Comparison of ENCODE assay signal across 23 cellular contexts in the genomic region with DNA sequence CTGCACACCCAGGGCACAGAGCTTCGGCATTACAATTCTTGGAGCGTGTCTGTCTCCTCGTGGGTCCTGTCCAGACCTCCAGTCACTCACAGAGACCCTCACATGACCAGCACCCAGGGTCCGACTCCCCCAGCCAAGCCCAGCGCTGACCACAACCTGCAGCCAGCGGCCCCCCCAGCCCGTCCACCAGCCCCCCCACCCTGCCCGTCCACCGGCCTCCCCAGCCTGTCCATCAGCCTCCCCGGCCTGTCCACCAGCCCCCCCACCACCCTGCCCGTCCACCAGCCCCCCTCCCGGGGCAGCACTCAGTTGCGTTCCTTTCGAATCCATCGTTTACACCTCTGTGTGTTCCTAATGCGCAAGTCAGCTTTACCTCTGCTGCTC. TPM values are rescaled to one million over a fixed set of nuclear protein-coding genes. Genes with fewer than 3 reads are reported as not detected.
DNase-seq lines count a peak whose midpoint lies in the region; ATAC-seq and TF ChIP-seq lines count a peak whose summit lies in the region.
"Had no signal": no experiment of that assay in that cellular context is flagged by ENCODE, and none has a peak within 500 bp of the region (broad histone marks: within the 10 kb centered on the region; RNA-seq: fewer than 3 reads in every experiment).

No MANE protein-coding gene starts in this region.

- H3K4me1 Mint-ChIP-seq in activated T-cell treated with anti-CD3 and anti-CD28 coated beads, Interleukin-2, amount 50 U/mL, for 4 hours (ENCODE audit: low read depth) = peaks cover 18% of the 10 kb centered on the region

- H3K4me2 ChIP-seq in hepatocyte (peak overlapping the region; percentile 52), neuronal stem cell (ENCODE audit: insufficient read depth, low read length, poor library complexity, severe bottlenecking) (no peak overlapping the region)

- peak overlapping the region; percentile 31 for H2BK5ac ChIP-seq in neuronal stem cell (ENCODE audit: low read length)

- no peaks in the 10 kb centered on the region for H3K9me2 ChIP-seq in hepatocyte (replicated peaks; ENCODE audit: insufficient read depth)

- H4K20me1 ChIP-seq in hepatocyte (ENCODE audit: insufficient read depth, poor library complexity, severe bottlenecking) = no peaks in the 10 kb centered on the region

- H2BK120ac ChIP-seq in neuronal stem cell (ENCODE audit: low read depth, low read length) = no peak overlapping the region

- no peak overlapping the region for H3K23ac ChIP-seq in neuronal stem cell (ENCODE audit: low read depth, low read length, poor library complexity)

- peaks cover 1% of the 10 kb centered on the region for H3K27me3 Mint-ChIP-seq in activated T-cell treated with anti-CD3 and anti-CD28 coated beads, Interleukin-2, amount 50 U/mL, for 4 hours (ENCODE audit: low read depth)

- H3K4me3 ChIP-seq in hepatocyte (no peak overlapping the region), neuronal stem cell (ENCODE audit: low read length in 2 of 2) (no peak overlapping the region)
- H3K4me3 ChIP-seq: SJSA1 had no signal

- CTCF ChIA-PET in RWPE1 (lab: Yijun Ruan, JAX) = interaction anchor here (0.5 to 0.6 kb wide), 2 partner anchors 90 to 259 kb away, joined by 3 to 4 read pairs; no protein-coding TSS in a partner anchor

- no peaks in the 10 kb centered on the region for H3K36me3 Mint-ChIP-seq in activated T-cell treated with anti-CD3 and anti-CD28 coated beads, Interleukin-2, amount 50 U/mL, for 4 hours (ENCODE audit: insufficient read depth)
- H3K36me3 Mint-ChIP-seq: CD4-positive, CD25-positive, alpha-beta regulatory T cell had no signal

- H3K18ac ChIP-seq in neuronal stem cell (ENCODE audit: low read length) = peak overlapping the region; percentile 92

- peak overlapping the region; percentile 10 for H3K14ac ChIP-seq in neuronal stem cell (ENCODE audit: low read length)

- peak overlapping the region; percentile 25 for H2BK12ac ChIP-seq in neuronal stem cell (ENCODE audit: low read length)

- TF ChIP-seq CTCF in RWPE1 (conservative IDR thresholded peaks at IDR 0.05; ENCODE audit: low read depth) (no peak), hepatocyte (IDR thresholded peaks at IDR 0.05; ENCODE audit: poor library complexity) (no peak)

- no peaks in the 10 kb centered on the region for H3K9me3 ChIP-seq in hepatocyte (ENCODE audit: low read depth)
- no peaks in the 10 kb centered on the region for H3K9me3 ChIP-seq in neuronal stem cell (replicated peaks in 1 of 2; ENCODE audit: control insufficient read depth in 2 of 2, insufficient read depth in 1 of 2, low read depth in 1 of 2, low read length in 2 of 2)
- H3K9me3 ChIP-seq: BE2C, Peyer's patch, SJSA1 had no signal

- WGBS in hepatocyte (ENCODE audit: low lambda C conversion rate, missing lambda C conversion rate) = 82% methylated on average over 9 of the region's 16 CpGs
- no CpG with 5 or more reads among the region's 16 CpGs for WGBS in neuronal stem cell (ENCODE audit: extremely low coverage in 2 of 2, insufficient read length in 2 of 2, insufficient replicate concordance in 1 of 2), 2 donors

- H3K4ac ChIP-seq in neuronal stem cell (ENCODE audit: low read length) = no peak overlapping the region

- no peak for ATAC-seq in activated T-cell treated with anti-CD3 and anti-CD28 coated beads, Interleukin-2, amount 50 U/mL, for 4 hours
- ATAC-seq: Right ventricle myocardium inferior had no signal

- no peaks in the 10 kb centered on the region for H3K9me3 Mint-ChIP-seq in activated T-cell treated with anti-CD3 and anti-CD28 coated beads, Interleukin-2, amount 50 U/mL, for 4 hours
- H3K9me3 Mint-ChIP-seq: CD4-positive, CD25-positive, alpha-beta regulatory T cell; H9 had no signal

- H2BK15ac ChIP-seq in neuronal stem cell (ENCODE audit: low read length) = peak overlapping the region; percentile 19

- no peak overlapping the region for H2AFZ ChIP-seq in hepatocyte
- no peak overlapping the region for H2AFZ ChIP-seq in neuronal stem cell (ENCODE audit: low read length)

- no peak for DNase-seq in RWPE1 (ENCODE audit: low spot score)
- DNase-seq in hepatocyte (ENCODE audit: low spot score) = no peak
- DNase-seq in neuronal stem cell (ENCODE audit: low spot score) = no peak
- DNase-seq in activated T-cell treated with anti-CD3 and anti-CD28 coated beads, Interleukin-2, amount 50 U/mL, for 4 hours = no peak
- DNase-seq in COLO829 (ENCODE audit: low spot score) = no peak
- DNase-seq in GF-D8 (lab: John Stamatoyannopoulos, UW) = no peak
- no peak for DNase-seq in stimulated activated CD4-positive, alpha-beta T cell treated with anti-CD3 and anti-CD28 coated beads, Interleukin-2, amount 100 ng/mL, for 24 hours
- DNase-seq: CD4-positive, CD25-positive, alpha-beta regulatory T cell; DMS79; H9; NCI-H1105; NCI-H2029 treated with DMSO at 0.1 percent for 48 hours; NCI-H226; NCI-H510A treated with DMSO at 0.1 percent for 48 hours; NCI-H774 had no signal

- H4K91ac ChIP-seq in neuronal stem cell (ENCODE audit: low read depth, low read length, poor library complexity) = no peak overlapping the region

- H3K4me1 ChIP-seq in hepatocyte (ENCODE audit: insufficient read depth) (peaks cover 45% of the 10 kb centered on the region), neuronal stem cell (ENCODE audit: control insufficient read depth in 2 of 2, insufficient read depth in 1 of 2, low read depth in 1 of 2, low read length in 2 of 2) (peaks cover 17 to 25% of the 10 kb centered on the region in 2 donors)

- peaks cover 2% of the 10 kb centered on the region for H3K79me1 ChIP-seq in neuronal stem cell (ENCODE audit: low read depth, low read length)

- H3K27me3 ChIP-seq in hepatocyte = no peaks in the 10 kb centered on the region
- H3K27me3 ChIP-seq in neuronal stem cell (ENCODE audit: control insufficient read depth in 3 of 3, insufficient read depth in 3 of 3, low read depth in 1 of 3, low read length in 3 of 3) = peaks cover 6 to 95% (median 10%) of the 10 kb centered on the region in 3 experiments
- H3K27me3 ChIP-seq: Peyer's patch, SJSA1 had no signal

- no peaks in the 10 kb centered on the region for H3K79me2 ChIP-seq in hepatocyte

- peak overlapping the region; percentile 12 for H2AK5ac ChIP-seq in neuronal stem cell (ENCODE audit: low read depth, low read length)

- no peak overlapping the region for H4K8ac ChIP-seq in neuronal stem cell (ENCODE audit: low read depth, low read length)

- no peaks in the 10 kb centered on the region for H3K36me3 ChIP-seq in hepatocyte (replicated peaks; ENCODE audit: insufficient read depth, low read depth)
- no peaks in the 10 kb centered on the region for H3K36me3 ChIP-seq in neuronal stem cell (replicated peaks in 1 of 2; ENCODE audit: control insufficient read depth in 2 of 2, insufficient read depth in 2 of 2, low read length in 2 of 2)
- H3K36me3 ChIP-seq: BE2C, Peyer's patch, SJSA1 had no signal

- POLR2A ChIA-PET in RWPE1 (lab: Yijun Ruan, JAX; ENCODE audit: low non-redundant PET) = no interaction called here

- H3K9ac ChIP-seq in neuronal stem cell (ENCODE audit: low read depth, low read length, poor library complexity) = no peak overlapping the region

- H3K4me3 Mint-ChIP-seq in activated T-cell treated with anti-CD3 and anti-CD28 coated beads, Interleukin-2, amount 50 U/mL, for 4 hours = no peak overlapping the region
- H3K4me3 Mint-ChIP-seq: CD4-positive, CD25-positive, alpha-beta regulatory T cell had no signal

- H3K27ac ChIP-seq in RWPE1 (peak overlapping the region; percentile 90), hepatocyte (peak overlapping the region; percentile 85), neuronal stem cell (replicated peaks; ENCODE audit: low read length) (no peak overlapping the region)
- H3K27ac ChIP-seq: HL-60, SJSA1 had no signal

RNA-seq across cellular contexts. Expression of gene SECTM1, which starts 5.8 kb away (rescaled TPM):
- 9.3 and 9.7 TPM in 2 replicates for total RNA-seq in hepatocyte
- 9.9 and 15.0 TPM in 2 replicates for polyA plus RNA-seq in hepatocyte
- polyA plus RNA-seq in neuronal stem cell (2013, experiment 1 of 2) = 0.39 TPM
- polyA plus RNA-seq in neuronal stem cell (2013, experiment 2 of 2) = 0.65 TPM
- 1 to 10 TPM; 2.6 to 3.8 (median 3.0) TPM for total RNA-seq in activated T-cell treated with anti-CD3 and anti-CD28 coated beads, Interleukin-2, amount 50 U/mL, for 4 hours
- total RNA-seq: OCI-LY7 had no signal

RNA-seq across cellular contexts. Expression of gene CD7, which starts 10.3 kb away (rescaled TPM):
- 0.64 and 1.8 TPM in 2 replicates for total RNA-seq in hepatocyte
- polyA plus RNA-seq in hepatocyte = 7.0 and 7.8 TPM in 2 replicates
- 1.5 TPM for polyA plus RNA-seq in neuronal stem cell (2013, experiment 1 of 2)
- polyA plus RNA-seq in neuronal stem cell (2013, experiment 2 of 2) = 1.5 TPM
- 100 to 1,000 TPM; 256 to 382 (median 364) TPM for total RNA-seq in activated T-cell treated with anti-CD3 and anti-CD28 coated beads, Interleukin-2, amount 50 U/mL, for 4 hours
- total RNA-seq: A673, HT-29, OCI-LY7, SJSA1 had no signal

RNA-seq across cellular contexts. Expression of gene TEX19, which starts 31.3 kb away (rescaled TPM):
- not detected in 2 replicates for total RNA-seq in hepatocyte
- polyA plus RNA-seq in hepatocyte = not detected in 2 replicates
- 0.28 TPM for polyA plus RNA-seq in neuronal stem cell (2013, experiment 1 of 2)
- 0.19 TPM for polyA plus RNA-seq in neuronal stem cell (2013, experiment 2 of 2)
- under 1 TPM; 0.16 to 0.38 (median 0.25) TPM for total RNA-seq in activated T-cell treated with anti-CD3 and anti-CD28 coated beads, Interleukin-2, amount 50 U/mL, for 4 hours
- total RNA-seq: CD4-positive, CD25-positive, alpha-beta regulatory T cell; Peyer's patch; Right ventricle myocardium inferior had no signal
- polyA plus RNA-seq: CD4-positive, CD25-positive, alpha-beta regulatory T cell had no signal

RNA-seq across cellular contexts. Expression of gene UTS2R, which starts 43.8 kb away (rescaled TPM):
- total RNA-seq in hepatocyte = 0.10 TPM in 1 of 2 replicates, not detected in the other
- not detected in 2 replicates for polyA plus RNA-seq in hepatocyte
- polyA plus RNA-seq in neuronal stem cell (2013, experiment 1 of 2) = 0.11 TPM
- 0.12 TPM for polyA plus RNA-seq in neuronal stem cell (2013, experiment 2 of 2)
- not detected for total RNA-seq in activated T-cell treated with anti-CD3 and anti-CD28 coated beads, Interleukin-2, amount 50 U/mL, for 4 hours
- total RNA-seq: CD4-positive, CD25-positive, alpha-beta regulatory T cell; HT-29; Peyer's patch had no signal
- polyA plus RNA-seq: CD4-positive, CD25-positive, alpha-beta regulatory T cell had no signal

RNA-seq across cellular contexts. Expression of gene CSNK1D, which starts 54.2 kb away (rescaled TPM):
- total RNA-seq in hepatocyte = 55.7 and 72.5 TPM in 2 replicates
- 152 and 193 TPM in 2 replicates for polyA plus RNA-seq in hepatocyte
- polyA plus RNA-seq in neuronal stem cell (2013, experiment 1 of 2) = 70.3 TPM
- polyA plus RNA-seq in neuronal stem cell (2013, experiment 2 of 2) = 72.1 TPM
- total RNA-seq in activated T-cell treated with anti-CD3 and anti-CD28 coated beads, Interleukin-2, amount 50 U/mL, for 4 hours = 100 to 1,000 TPM; 152 to 170 (median 164) TPM

Comparison
In these comparisons a context has a peak if more than half of its experiments do, and no peak if none do; other contexts are left out.
1. RNA of gene CD7, which starts 10.3 kb away (total RNA-seq): 256 to 382 TPM in activated T-cell treated with anti-CD3 and anti-CD28 coated beads, Interleukin-2, amount 50 U/mL, for 4 hours; 0.64 to 1.8 TPM in hepatocyte; every median in the first group is over 10 times any median in the second.